ENCODE assay signal across 1 cellular context in the genomic region with DNA sequence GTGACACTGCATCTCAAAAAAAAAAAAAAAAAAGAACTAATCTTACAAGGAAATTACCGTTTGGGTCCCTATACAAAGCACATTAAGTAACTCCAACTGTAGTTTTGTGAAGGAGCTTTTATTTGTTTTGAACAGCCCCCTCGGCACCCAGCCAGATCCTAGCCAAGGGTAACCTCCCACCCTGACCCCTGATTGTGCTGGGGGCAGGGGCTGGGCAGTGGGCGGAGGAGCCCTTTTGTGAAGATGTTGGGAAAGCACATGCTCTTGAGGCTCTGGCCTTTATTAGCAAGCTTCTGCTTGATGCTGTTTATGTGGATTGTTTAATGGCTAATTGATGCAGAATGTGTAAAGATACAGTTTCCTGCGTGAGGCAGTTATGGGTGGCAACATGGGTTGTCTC.
TF ChIP-seq lines count a peak whose summit lies in the region.

No MANE protein-coding gene starts in this region.

TF ChIP-seq in GM23338, 12 proteins besides CTCF, POLR2A, EP300 and RAD21 (continued from another document):
- TF ChIP-seq, protein P1, sequence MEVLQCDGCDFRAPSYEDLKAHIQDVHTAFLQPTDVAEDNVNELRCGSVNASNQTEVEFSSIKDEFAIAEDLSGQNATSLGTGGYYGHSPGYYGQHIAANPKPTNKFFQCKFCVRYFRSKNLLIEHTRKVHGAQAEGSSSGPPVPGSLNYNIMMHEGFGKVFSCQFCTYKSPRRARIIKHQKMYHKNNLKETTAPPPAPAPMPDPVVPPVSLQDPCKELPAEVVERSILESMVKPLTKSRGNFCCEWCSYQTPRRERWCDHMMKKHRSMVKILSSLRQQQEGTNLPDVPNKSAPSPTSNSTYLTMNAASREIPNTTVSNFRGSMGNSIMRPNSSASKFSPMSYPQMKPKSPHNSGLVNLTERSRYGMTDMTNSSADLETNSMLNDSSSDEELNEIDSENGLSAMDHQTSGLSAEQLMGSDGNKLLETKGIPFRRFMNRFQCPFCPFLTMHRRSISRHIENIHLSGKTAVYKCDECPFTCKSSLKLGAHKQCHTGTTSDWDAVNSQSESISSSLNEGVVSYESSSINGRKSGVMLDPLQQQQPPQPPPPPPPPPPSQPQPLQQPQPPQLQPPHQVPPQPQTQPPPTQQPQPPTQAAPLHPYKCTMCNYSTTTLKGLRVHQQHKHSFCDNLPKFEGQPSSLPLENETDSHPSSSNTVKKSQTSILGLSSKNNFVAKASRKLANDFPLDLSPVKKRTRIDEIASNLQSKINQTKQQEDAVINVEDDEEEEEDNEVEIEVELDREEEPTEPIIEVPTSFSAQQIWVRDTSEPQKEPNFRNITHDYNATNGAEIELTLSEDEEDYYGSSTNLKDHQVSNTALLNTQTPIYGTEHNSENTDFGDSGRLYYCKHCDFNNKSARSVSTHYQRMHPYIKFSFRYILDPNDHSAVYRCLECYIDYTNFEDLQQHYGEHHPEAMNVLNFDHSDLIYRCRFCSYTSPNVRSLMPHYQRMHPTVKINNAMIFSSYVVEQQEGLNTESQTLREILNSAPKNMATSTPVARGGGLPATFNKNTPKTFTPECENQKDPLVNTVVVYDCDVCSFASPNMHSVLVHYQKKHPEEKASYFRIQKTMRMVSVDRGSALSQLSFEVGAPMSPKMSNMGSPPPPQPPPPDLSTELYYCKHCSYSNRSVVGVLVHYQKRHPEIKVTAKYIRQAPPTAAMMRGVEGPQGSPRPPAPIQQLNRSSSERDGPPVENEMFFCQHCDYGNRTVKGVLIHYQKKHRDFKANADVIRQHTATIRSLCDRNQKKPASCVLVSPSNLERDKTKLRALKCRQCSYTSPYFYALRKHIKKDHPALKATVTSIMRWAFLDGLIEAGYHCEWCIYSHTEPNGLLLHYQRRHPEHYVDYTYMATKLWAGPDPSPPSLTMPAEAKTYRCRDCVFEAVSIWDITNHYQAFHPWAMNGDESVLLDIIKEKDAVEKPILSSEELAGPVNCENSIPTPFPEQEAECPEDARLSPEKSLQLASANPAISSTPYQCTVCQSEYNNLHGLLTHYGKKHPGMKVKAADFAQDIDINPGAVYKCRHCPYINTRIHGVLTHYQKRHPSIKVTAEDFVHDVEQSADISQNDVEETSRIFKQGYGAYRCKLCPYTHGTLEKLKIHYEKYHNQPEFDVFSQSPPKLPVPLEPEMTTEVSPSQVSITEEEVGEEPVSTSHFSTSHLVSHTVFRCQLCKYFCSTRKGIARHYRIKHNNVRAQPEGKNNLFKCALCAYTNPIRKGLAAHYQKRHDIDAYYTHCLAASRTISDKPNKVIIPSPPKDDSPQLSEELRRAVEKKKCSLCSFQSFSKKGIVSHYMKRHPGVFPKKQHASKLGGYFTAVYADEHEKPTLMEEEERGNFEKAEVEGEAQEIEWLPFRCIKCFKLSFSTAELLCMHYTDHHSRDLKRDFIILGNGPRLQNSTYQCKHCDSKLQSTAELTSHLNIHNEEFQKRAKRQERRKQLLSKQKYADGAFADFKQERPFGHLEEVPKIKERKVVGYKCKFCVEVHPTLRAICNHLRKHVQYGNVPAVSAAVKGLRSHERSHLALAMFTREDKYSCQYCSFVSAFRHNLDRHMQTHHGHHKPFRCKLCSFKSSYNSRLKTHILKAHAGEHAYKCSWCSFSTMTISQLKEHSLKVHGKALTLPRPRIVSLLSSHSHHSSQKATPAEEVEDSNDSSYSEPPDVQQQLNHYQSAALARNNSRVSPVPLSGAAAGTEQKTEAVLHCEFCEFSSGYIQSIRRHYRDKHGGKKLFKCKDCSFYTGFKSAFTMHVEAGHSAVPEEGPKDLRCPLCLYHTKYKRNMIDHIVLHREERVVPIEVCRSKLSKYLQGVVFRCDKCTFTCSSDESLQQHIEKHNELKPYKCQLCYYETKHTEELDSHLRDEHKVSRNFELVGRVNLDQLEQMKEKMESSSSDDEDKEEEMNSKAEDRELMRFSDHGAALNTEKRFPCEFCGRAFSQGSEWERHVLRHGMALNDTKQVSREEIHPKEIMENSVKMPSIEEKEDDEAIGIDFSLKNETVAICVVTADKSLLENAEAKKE (CRISPR knock-in tag; IDR thresholded peaks at IDR 0.05): no peak
- TF ChIP-seq STAT1 (IDR thresholded peaks at IDR 0.05; ENCODE audit: unreplicated experiment) (no peak), JUNB (IDR thresholded peaks at IDR 0.05; ENCODE audit: unreplicated experiment) (no peak)
